In genomic region chr11:66314561-66315497, GRCh38 we compare ENCODE assay signal across 14 cellular contexts. TPM values are rescaled to one million over a fixed set of nuclear protein-coding genes. Genes with fewer than 3 reads are reported as not detected.
DNase-seq lines count a peak whose midpoint lies in the region; ATAC-seq and TF ChIP-seq lines count a peak whose summit lies in the region.
"Had no signal": no experiment of that assay in that cellular context is flagged by ENCODE, and none has a peak within 500 bp of the region (broad histone marks: within the 10 kb centered on the region; RNA-seq: fewer than 3 reads in every experiment).

No MANE protein-coding gene starts in this region.

- peak overlapping the region in 1 of 2 experiments; percentile 99 for H3K4me3 ChIP-seq in mesenchymal stem cell (ENCODE audit: insufficient read depth in 1 of 2, low read depth in 1 of 2, low read length in 2 of 2)
- no peak overlapping the region for H3K4me3 ChIP-seq in testis

- H3K79me1 ChIP-seq in mesenchymal stem cell (replicated peaks; ENCODE audit: low read length, poor library complexity, severe bottlenecking), result peaks cover 5% of the 10 kb centered on the region

- H2BK15ac ChIP-seq in mesenchymal stem cell (ENCODE audit: low read depth, poor library complexity, severe bottlenecking), result peak overlapping the region; percentile 71

- H3K36me3 Mint-ChIP-seq in activated CD8-positive, alpha-beta memory T cell treated with anti-CD3 and anti-CD28 coated beads, Interleukin-2, amount 10 ng/mL, durations not matched to agents 7 days and 5 days, result peaks cover 15% of the 10 kb centered on the region

- H3K4me1 ChIP-seq in mesenchymal stem cell (ENCODE audit: control insufficient read depth, insufficient read depth, low read depth, low read length) (peaks cover 51% of the 10 kb centered on the region), testis (peaks cover 21% of the 10 kb centered on the region)

- no peak overlapping the region for H2AFZ ChIP-seq in mesenchymal stem cell (ENCODE audit: low read depth, low read length)

- peak overlapping the region; percentile 76 to 98 for H3K18ac ChIP-seq in mesenchymal stem cell (ENCODE audit: low read depth in 1 of 2, low read length in 2 of 2)

- H3K27ac Mint-ChIP-seq in activated CD8-positive, alpha-beta memory T cell treated with anti-CD3 and anti-CD28 coated beads, Interleukin-2, amount 10 ng/mL, durations not matched to agents 7 days and 5 days, result peak overlapping the region; percentile 91

- H2BK12ac ChIP-seq in mesenchymal stem cell (ENCODE audit: low read length in 2 of 2), result peak overlapping the region; percentile 86 to 89

- 91% methylated on average over 17 of the region's 17 CpGs for WGBS in mesenchymal stem cell
- 72 to 90% methylated on average over 10 to 14 of the region's 17 CpGs for WGBS in testis, 2 donors

- intact Hi-C loops in testis (cut with DNase I; ENCODE audit: low total_unique reads), result no loop called here

- peaks cover 59% of the 10 kb centered on the region for H3K4me1 Mint-ChIP-seq in activated CD8-positive, alpha-beta memory T cell treated with anti-CD3 and anti-CD28 coated beads, Interleukin-2, amount 10 ng/mL, durations not matched to agents 7 days and 5 days

- H3K36me3 ChIP-seq in mesenchymal stem cell (ENCODE audit: control insufficient read depth in 1 of 2, insufficient read depth in 2 of 2, low read depth in 1 of 2, low read length in 2 of 2) (peaks cover 8 to 17% of the 10 kb centered on the region in 2 experiments), testis (ENCODE audit: low read depth, missing control alignments) (no peaks in the 10 kb centered on the region)

- peak overlapping the region; percentile 90 to 96 for H3K4ac ChIP-seq in mesenchymal stem cell (ENCODE audit: low read depth in 1 of 2, low read length in 2 of 2)

- H3K4me3 Mint-ChIP-seq in activated CD8-positive, alpha-beta memory T cell treated with anti-CD3 and anti-CD28 coated beads, Interleukin-2, amount 10 ng/mL, durations not matched to agents 7 days and 5 days, result peak overlapping the region; percentile 89

- no peak for TF ChIP-seq POLR2A in testis (IDR thresholded peaks at IDR 0.05)

- H2AK5ac ChIP-seq in mesenchymal stem cell (ENCODE audit: low read length, severe bottlenecking), result peak overlapping the region; percentile 11

- H4K91ac ChIP-seq in mesenchymal stem cell (ENCODE audit: low read length), result peak overlapping the region; percentile 79

- H2BK5ac ChIP-seq in mesenchymal stem cell (ENCODE audit: low read depth, low read length, poor library complexity, severe bottlenecking), result no peak overlapping the region

- peak overlapping the region; percentile 32 for H4K8ac ChIP-seq in mesenchymal stem cell (ENCODE audit: low read length)

- peak overlapping the region in 1 of 2 experiments; percentile 3 for H3K14ac ChIP-seq in mesenchymal stem cell (ENCODE audit: low read length in 2 of 2)

- CTCF ChIA-PET in activated CD8-positive, alpha-beta memory T cell treated with anti-CD3 and anti-CD28 coated beads, Interleukin-2, amount 10 ng/mL, durations not matched to agents 7 days and 5 days (lab: Charles Lee), result interaction anchor here (1.0 to 7.0 kb wide), 3 partner anchors 11 to 28 kb away, joined by 3 to 174 read pairs (median 75); partner anchors contain the start of gene RIN1

- H3K27me3 ChIP-seq in mesenchymal stem cell (ENCODE audit: control insufficient read depth in 1 of 2, insufficient read depth in 1 of 2, low read length in 2 of 2) (no peaks in the 10 kb centered on the region), testis (no peaks in the 10 kb centered on the region)

- H3K9me3 ChIP-seq in mesenchymal stem cell (ENCODE audit: control insufficient read depth, low read length), result no peaks in the 10 kb centered on the region
- H3K9me3 ChIP-seq in testis, result no peaks in the 10 kb centered on the region

- no peak for ATAC-seq in activated CD8-positive, alpha-beta memory T cell treated with anti-CD3 and anti-CD28 coated beads, Interleukin-2, amount 10 ng/mL, durations not matched to agents 7 days and 5 days
- ATAC-seq in GM21381 (IDR thresholded peaks at IDR 0.05; ENCODE audit: unreplicated experiment), result no peak
- no peak for ATAC-seq in GM19324 (IDR thresholded peaks at IDR 0.05; ENCODE audit: low FRiP score, unreplicated experiment)
- no peak for ATAC-seq in HG03097 (IDR thresholded peaks at IDR 0.05; ENCODE audit: low FRiP score, unreplicated experiment)
- ATAC-seq: left lobe of liver had no signal

- H3K27ac ChIP-seq in angular gyrus (ENCODE audit: low read depth, low read length), result peak overlapping the region; percentile 4
- no peak overlapping the region for H3K27ac ChIP-seq in mesenchymal stem cell (ENCODE audit: low read length, poor library complexity, severe bottlenecking)
- peak overlapping the region; percentile 40 to 88 for H3K27ac ChIP-seq in testis

- H3K4me2 ChIP-seq in mesenchymal stem cell (ENCODE audit: low read length, poor library complexity, severe bottlenecking), result no peak overlapping the region

- H2BK120ac ChIP-seq in mesenchymal stem cell (ENCODE audit: low read depth, low read length), result peak overlapping the region; percentile 94

- H3K9ac ChIP-seq in mesenchymal stem cell (ENCODE audit: low read length), result peak overlapping the region; percentile 94

- TF ChIP-seq CTCF in testis (IDR thresholded peaks at IDR 0.05), result no peak

- no peaks in the 10 kb centered on the region for H3K9me3 Mint-ChIP-seq in activated CD8-positive, alpha-beta memory T cell treated with anti-CD3 and anti-CD28 coated beads, Interleukin-2, amount 10 ng/mL, durations not matched to agents 7 days and 5 days (ENCODE audit: low read depth)

- no peak for DNase-seq in activated CD8-positive, alpha-beta memory T cell treated with anti-CD3 and anti-CD28 coated beads, Interleukin-2, amount 10 ng/mL, durations not matched to agents 7 days and 5 days
- DNase-seq in activated CD8-positive, alpha-beta memory T cell treated with anti-CD3 and anti-CD28 coated beads for 24 hours, result no peak
- DNase-seq in mesenchymal stem cell (no peak), testis (no peak)
- DNase-seq: ACHN, erythroblast, NCI-H524 treated with DMSO at 0.1 percent for 48 hours, substantia nigra had no signal

- no peaks in the 10 kb centered on the region for H3K27me3 Mint-ChIP-seq in activated CD8-positive, alpha-beta memory T cell treated with anti-CD3 and anti-CD28 coated beads, Interleukin-2, amount 10 ng/mL, durations not matched to agents 7 days and 5 days

- H3K23ac ChIP-seq in mesenchymal stem cell (ENCODE audit: low read length in 2 of 2), result peak overlapping the region in 1 of 2 experiments; percentile 30

RNA-seq across cellular contexts. Expression of gene CD248, which starts 2.0 kb away (rescaled TPM):
- total RNA-seq in activated CD8-positive, alpha-beta memory T cell treated with anti-CD3 and anti-CD28 coated beads, Interleukin-2, amount 10 ng/mL, durations not matched to agents 7 days and 5 days, result 10 to 100 TPM; 16.8 to 35.5 TPM
- 318 TPM for polyA plus RNA-seq in mesenchymal stem cell (2013, experiment 1 of 2)
- 313 TPM for polyA plus RNA-seq in mesenchymal stem cell (2013, experiment 2 of 2)
- total RNA-seq in testis, result 1 to 10 TPM; 3.9 to 6.4 TPM
- polyA plus RNA-seq in testis (ENCODE audit: insufficient read depth, low read depth, low replicate concordance), result 35.5 TPM
- total RNA-seq: M059J had no signal

RNA-seq across cellular contexts. Expression of gene RIN1, which starts 21.4 kb away (rescaled TPM):
- 1 to 10 TPM in 1 of 2 experiments, under 1 TPM in 1; 0.68 to 2.5 TPM for total RNA-seq in activated CD8-positive, alpha-beta memory T cell treated with anti-CD3 and anti-CD28 coated beads, Interleukin-2, amount 10 ng/mL, durations not matched to agents 7 days and 5 days
- polyA plus RNA-seq in mesenchymal stem cell (2013, experiment 1 of 2), result 29.1 TPM
- 26.9 TPM for polyA plus RNA-seq in mesenchymal stem cell (2013, experiment 2 of 2)
- total RNA-seq in testis, result 1 to 10 TPM; 8.2 to 8.5 TPM
- polyA plus RNA-seq in testis (ENCODE audit: insufficient read depth, low read depth, low replicate concordance), result 4.7 TPM

RNA-seq across cellular contexts. Expression of gene TMEM151A, which starts 23.1 kb away (rescaled TPM):
- not detected for total RNA-seq in activated CD8-positive, alpha-beta memory T cell treated with anti-CD3 and anti-CD28 coated beads, Interleukin-2, amount 10 ng/mL, durations not matched to agents 7 days and 5 days
- 0.44 TPM for polyA plus RNA-seq in mesenchymal stem cell (2013, experiment 1 of 2)
- 0.38 TPM for polyA plus RNA-seq in mesenchymal stem cell (2013, experiment 2 of 2)
- total RNA-seq in testis, result 1 to 10 TPM; 1.4 to 1.7 TPM
- 0.90 TPM for polyA plus RNA-seq in testis (ENCODE audit: insufficient read depth, low read depth, low replicate concordance)
- total RNA-seq: M059J had no signal

RNA-seq across cellular contexts. Expression of gene YIF1A, which starts 25.9 kb away (rescaled TPM):
- total RNA-seq in activated CD8-positive, alpha-beta memory T cell treated with anti-CD3 and anti-CD28 coated beads, Interleukin-2, amount 10 ng/mL, durations not matched to agents 7 days and 5 days, result 10 to 100 TPM; 56.5 to 73.9 TPM
- 314 TPM for polyA plus RNA-seq in mesenchymal stem cell (2013, experiment 1 of 2)
- polyA plus RNA-seq in mesenchymal stem cell (2013, experiment 2 of 2), result 328 TPM
- total RNA-seq in testis, result 10 to 100 TPM; 60.5 to 94.1 TPM
- polyA plus RNA-seq in testis (ENCODE audit: insufficient read depth, low read depth, low replicate concordance), result 82.6 TPM

RNA-seq across cellular contexts. Expression of gene BRMS1, which starts 30.1 kb away (rescaled TPM):
- total RNA-seq in activated CD8-positive, alpha-beta memory T cell treated with anti-CD3 and anti-CD28 coated beads, Interleukin-2, amount 10 ng/mL, durations not matched to agents 7 days and 5 days, result 10 to 100 TPM; 55.3 to 56.8 TPM
- 37.1 TPM for polyA plus RNA-seq in mesenchymal stem cell (2013, experiment 1 of 2)
- polyA plus RNA-seq in mesenchymal stem cell (2013, experiment 2 of 2), result 35.4 TPM
- 10 to 100 TPM; 55.5 to 59.4 TPM for total RNA-seq in testis
- 67.5 TPM for polyA plus RNA-seq in testis (ENCODE audit: insufficient read depth, low read depth, low replicate concordance)
